Comparison of ENCODE assay signal across 9 cellular contexts in genomic region chr10:79221110-79222051, GRCh38.
DNase-seq lines count a peak whose midpoint lies in the region; ATAC-seq and TF ChIP-seq lines count a peak whose summit lies in the region.
"Had no signal": no experiment of that assay in that cellular context is flagged by ENCODE, and none has a peak within 500 bp of the region (broad histone marks: within the 10 kb centered on the region; RNA-seq: fewer than 3 reads in every experiment).

No MANE protein-coding gene starts in this region.

- intact Hi-C loops in prostate gland (cut with DNase I), result loop anchor here (5.0 kb wide), 1 partner anchor 51 kb away; no protein-coding TSS in a partner anchor

- H3K4me2 ChIP-seq in hepatocyte, result peak overlapping the region; percentile 15

- H3K4me3 ChIP-seq in H7 (ENCODE audit: insufficient read depth, low read depth, low read length) (no peak overlapping the region), brain microvascular endothelial cell (ENCODE audit: low read depth, low read length) (no peak overlapping the region), hepatocyte (no peak overlapping the region), prostate gland (no peak overlapping the region)

- DNase-seq in H7, result peak; percentile 93
- DNase-seq in brain microvascular endothelial cell, result peak; percentile 59
- DNase-seq in hepatocyte (ENCODE audit: low spot score), result peak; percentile 82
- DNase-seq in prostate gland (ENCODE audit: low spot score), result peak; percentile 37
- DNase-seq in NOMO-1 treated with DMSO at 0.1 percent for 48 hours (lab: John Stamatoyannopoulos, UW; ENCODE audit: unreplicated experiment), result no peak
- DNase-seq in COLO829 (ENCODE audit: low spot score), result no peak

- H3K79me2 ChIP-seq in hepatocyte, result no peaks in the 10 kb centered on the region

- H2AFZ ChIP-seq in hepatocyte, result no peak overlapping the region

- H3K27ac ChIP-seq in brain microvascular endothelial cell, result no peak overlapping the region
- peak overlapping the region; percentile 73 for H3K27ac ChIP-seq in hepatocyte
- peak overlapping the region; percentile 60 to 67 for H3K27ac ChIP-seq in prostate gland

- H3K9me3 ChIP-seq in hepatocyte (ENCODE audit: low read depth), result no peaks in the 10 kb centered on the region
- no peaks in the 10 kb centered on the region for H3K9me3 ChIP-seq in prostate gland

- in situ Hi-C loops in brain microvascular endothelial cell (cut with HindIII; ENCODE audit: low pct_ligation_motif_present, low sequenced_read_pairs), result no loop called here

- H4K20me1 ChIP-seq in hepatocyte (ENCODE audit: insufficient read depth, poor library complexity, severe bottlenecking), result peaks cover 7% of the 10 kb centered on the region

- H3K4me1 ChIP-seq in hepatocyte (ENCODE audit: insufficient read depth), result peaks cover 47% of the 10 kb centered on the region
- peaks cover 3% of the 10 kb centered on the region for H3K4me1 ChIP-seq in prostate gland (replicated peaks)

- H3K27me3 ChIP-seq in H7 (ENCODE audit: control insufficient read depth, insufficient read depth, low read length) (no peaks in the 10 kb centered on the region), brain microvascular endothelial cell (replicated peaks) (no peaks in the 10 kb centered on the region), hepatocyte (no peaks in the 10 kb centered on the region), prostate gland (replicated peaks; ENCODE audit: insufficient read depth) (no peaks in the 10 kb centered on the region)

- 59% methylated on average over 38 of the region's 38 CpGs for WGBS in hepatocyte (ENCODE audit: low lambda C conversion rate, missing lambda C conversion rate)
- 26% methylated on average over 38 of the region's 38 CpGs for WGBS in prostate gland

- no peak for ATAC-seq in HG03159 (IDR thresholded peaks at IDR 0.05; ENCODE audit: unreplicated experiment)
- ATAC-seq in HG02571 (IDR thresholded peaks at IDR 0.05; ENCODE audit: unreplicated experiment), result no peak
- ATAC-seq: Panc1 had no signal

- H3K36me3 ChIP-seq in H7 (replicated peaks; ENCODE audit: control insufficient read depth, insufficient read depth, low read length) (peaks cover 3% of the 10 kb centered on the region), brain microvascular endothelial cell (replicated peaks) (peaks cover 30% of the 10 kb centered on the region), hepatocyte (replicated peaks; ENCODE audit: insufficient read depth, low read depth) (no peaks in the 10 kb centered on the region), prostate gland (peaks cover 0 to 4% of the 10 kb centered on the region in 2 donors)

- no peaks in the 10 kb centered on the region for H3K9me2 ChIP-seq in hepatocyte (replicated peaks; ENCODE audit: insufficient read depth)

- TF ChIP-seq CTCF in brain microvascular endothelial cell (IDR thresholded peaks at IDR 0.05; ENCODE audit: low read depth, low read length, missing control alignments), result no peak
- no peak for TF ChIP-seq CTCF in hepatocyte (IDR thresholded peaks at IDR 0.05; ENCODE audit: poor library complexity)
- peak in 2 of 4 experiments; percentile 10 to 26 for TF ChIP-seq CTCF in prostate gland (IDR thresholded peaks at IDR 0.05)

- no peak for TF ChIP-seq POLR2A in prostate gland (IDR thresholded peaks at IDR 0.05)

Comparison
In these comparisons a context has a peak if more than half of its experiments do, and no peak if none do; other contexts are left out.
1. DNase-seq: peak in H7 (single experiment), brain microvascular endothelial cell (single experiment), hepatocyte (single experiment) and prostate gland (single experiment); none in NOMO-1 treated with DMSO at 0.1 percent for 48 hours (single experiment) and COLO829 (single experiment).